ENCODE assay signal across 12 cellular contexts in genomic region chr5:73031839-73032238, GRCh38.
A peak's percentile ranks its signal among the peaks of the same experiment; 100 is the strongest.
DNase-seq lines count a peak whose midpoint lies in the region; ATAC-seq and TF ChIP-seq lines count a peak whose summit lies in the region.
"Had no signal": no experiment of that assay in that cellular context is flagged by ENCODE, and none has a peak within 500 bp of the region (broad histone marks: within the 10 kb centered on the region; RNA-seq: fewer than 3 reads in every experiment).

No MANE protein-coding gene starts in this region.

- peaks cover 15 to 25% of the 10 kb centered on the region in 2 donors for H3K4me1 ChIP-seq in thyroid gland
- H3K4me1 ChIP-seq: BLaER1 had no signal

- peak overlapping the region; percentile 35 to 61 (median 54) for H3K27ac ChIP-seq in thyroid gland
- H3K27ac ChIP-seq: BLaER1, WERI-Rb-1 had no signal

- H3K9me3 ChIP-seq in thyroid gland: no peaks in the 10 kb centered on the region
- H3K9me3 ChIP-seq: BLaER1 had no signal

- no peak for ATAC-seq in Right ventricle myocardium superior (ENCODE audit: poor library complexity)
- ATAC-seq in GM21528 (IDR thresholded peaks at IDR 0.05; ENCODE audit: low FRiP score, unreplicated experiment): no peak
- no peak for ATAC-seq in HG03025 (IDR thresholded peaks at IDR 0.05; ENCODE audit: low FRiP score, unreplicated experiment)
- ATAC-seq: natural killer cell had no signal

- TF ChIP-seq POLR2A in thyroid gland (IDR thresholded peaks at IDR 0.05): no peak

- intact Hi-C loops in Right ventricle myocardium superior (cut with DNase I): no loop called here
- intact Hi-C loops in cardiac septum (cut with DNase I): no loop called here
- intact Hi-C loops in thyroid gland (cut with DNase I): no loop called here

- no peaks in the 10 kb centered on the region for H3K36me3 ChIP-seq in thyroid gland
- H3K36me3 ChIP-seq: WERI-Rb-1 had no signal

- H3K4me3 ChIP-seq in fibroblast of mammary gland (ENCODE audit: control insufficient read depth, low read depth, low read length) (no peak overlapping the region), thyroid gland (replicated peaks in 1 of 3) (no peak overlapping the region)
- H3K4me3 ChIP-seq: BLaER1 had no signal

- no peak for TF ChIP-seq CTCF in fibroblast of mammary gland (conservative IDR thresholded peaks at IDR 0.05; ENCODE audit: control insufficient read depth, insufficient read depth, low read depth, low read length)
- TF ChIP-seq CTCF in thyroid gland (IDR thresholded peaks at IDR 0.05): no peak

- DNase-seq in Right ventricle myocardium superior (peak; percentile 48), cardiac septum (ENCODE audit: low spot score) (no peak), NCI-H774 (lab: John Stamatoyannopoulos, UW) (peak; percentile 17), fibroblast of mammary gland (ENCODE audit: low read depth) (peak; percentile 83), thyroid gland (peak; percentile 91 to 94), SK-N-DZ (ENCODE audit: low spot score) (no peak)
- DNase-seq: cortex of kidney, natural killer cell, WERI-Rb-1 had no signal

- H3K27me3 ChIP-seq in thyroid gland: no peaks in the 10 kb centered on the region
- H3K27me3 ChIP-seq: BLaER1 had no signal

- WGBS in thyroid gland, 2 donors: 21 to 27% methylated on average over 2 of the region's 2 CpGs

Comparison
In these comparisons a context has a peak if more than half of its experiments do, and no peak if none do; other contexts are left out.
1. DNase-seq: peak in Right ventricle myocardium superior (single experiment), NCI-H774 (single experiment), fibroblast of mammary gland (single experiment) and thyroid gland (2 of 2); none in cardiac septum (single experiment) and SK-N-DZ (single experiment).